In the genomic region with DNA sequence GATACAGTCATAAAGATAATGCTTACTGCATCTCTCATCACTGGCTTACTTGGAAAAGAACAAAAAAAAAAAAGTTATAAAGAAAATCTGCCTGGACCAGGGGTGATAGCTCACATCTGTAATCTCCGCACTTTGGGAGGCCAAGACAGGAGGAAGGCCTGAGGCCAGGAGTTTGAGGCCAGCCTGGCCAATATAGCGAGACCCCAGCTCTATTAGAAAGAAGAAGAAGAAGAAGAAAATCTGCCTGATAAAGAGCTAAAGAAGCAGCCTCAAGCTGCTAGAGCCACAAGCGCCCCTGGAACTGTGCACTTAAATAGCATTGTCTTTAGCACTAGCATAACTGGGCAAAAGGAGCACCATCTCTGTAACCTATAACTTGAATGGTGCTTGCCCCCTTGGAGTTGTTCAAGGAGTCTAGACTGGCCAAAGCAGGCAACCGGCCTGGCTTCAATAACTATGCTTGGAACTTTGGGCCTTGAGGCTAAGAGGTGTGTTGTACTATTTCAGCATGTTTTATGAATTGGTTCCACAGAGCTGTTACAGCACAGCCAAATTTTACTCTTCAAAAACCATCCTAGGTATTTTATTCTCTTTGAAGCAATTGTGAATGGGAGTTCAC, we compare ENCODE assay signal across 1 cellular context.
TF ChIP-seq lines count a peak whose summit lies in the region.

No MANE protein-coding gene starts in this region.

TF ChIP-seq in HEK293, 187 proteins besides CTCF, POLR2A, EP300 and RAD21:
- TF ChIP-seq ZNF121 (tag by site-specific recombination; IDR thresholded peaks at IDR 0.05) (peak; percentile 72; the same call in 1 of the 2 replicates), ZXDB (tag by site-specific recombination; IDR thresholded peaks at IDR 0.05) (no peak), ZNF433 (tag by site-specific recombination; IDR thresholded peaks at IDR 0.05; ENCODE audit: low read depth) (no peak), ZNF501 (tag by site-specific recombination; IDR thresholded peaks at IDR 0.05) (no peak)
- TF ChIP-seq, protein P1, sequence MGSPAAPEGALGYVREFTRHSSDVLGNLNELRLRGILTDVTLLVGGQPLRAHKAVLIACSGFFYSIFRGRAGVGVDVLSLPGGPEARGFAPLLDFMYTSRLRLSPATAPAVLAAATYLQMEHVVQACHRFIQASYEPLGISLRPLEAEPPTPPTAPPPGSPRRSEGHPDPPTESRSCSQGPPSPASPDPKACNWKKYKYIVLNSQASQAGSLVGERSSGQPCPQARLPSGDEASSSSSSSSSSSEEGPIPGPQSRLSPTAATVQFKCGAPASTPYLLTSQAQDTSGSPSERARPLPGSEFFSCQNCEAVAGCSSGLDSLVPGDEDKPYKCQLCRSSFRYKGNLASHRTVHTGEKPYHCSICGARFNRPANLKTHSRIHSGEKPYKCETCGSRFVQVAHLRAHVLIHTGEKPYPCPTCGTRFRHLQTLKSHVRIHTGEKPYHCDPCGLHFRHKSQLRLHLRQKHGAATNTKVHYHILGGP (tag by site-specific recombination; IDR thresholded peaks at IDR 0.05) = no peak
- TF ChIP-seq, protein P2, sequence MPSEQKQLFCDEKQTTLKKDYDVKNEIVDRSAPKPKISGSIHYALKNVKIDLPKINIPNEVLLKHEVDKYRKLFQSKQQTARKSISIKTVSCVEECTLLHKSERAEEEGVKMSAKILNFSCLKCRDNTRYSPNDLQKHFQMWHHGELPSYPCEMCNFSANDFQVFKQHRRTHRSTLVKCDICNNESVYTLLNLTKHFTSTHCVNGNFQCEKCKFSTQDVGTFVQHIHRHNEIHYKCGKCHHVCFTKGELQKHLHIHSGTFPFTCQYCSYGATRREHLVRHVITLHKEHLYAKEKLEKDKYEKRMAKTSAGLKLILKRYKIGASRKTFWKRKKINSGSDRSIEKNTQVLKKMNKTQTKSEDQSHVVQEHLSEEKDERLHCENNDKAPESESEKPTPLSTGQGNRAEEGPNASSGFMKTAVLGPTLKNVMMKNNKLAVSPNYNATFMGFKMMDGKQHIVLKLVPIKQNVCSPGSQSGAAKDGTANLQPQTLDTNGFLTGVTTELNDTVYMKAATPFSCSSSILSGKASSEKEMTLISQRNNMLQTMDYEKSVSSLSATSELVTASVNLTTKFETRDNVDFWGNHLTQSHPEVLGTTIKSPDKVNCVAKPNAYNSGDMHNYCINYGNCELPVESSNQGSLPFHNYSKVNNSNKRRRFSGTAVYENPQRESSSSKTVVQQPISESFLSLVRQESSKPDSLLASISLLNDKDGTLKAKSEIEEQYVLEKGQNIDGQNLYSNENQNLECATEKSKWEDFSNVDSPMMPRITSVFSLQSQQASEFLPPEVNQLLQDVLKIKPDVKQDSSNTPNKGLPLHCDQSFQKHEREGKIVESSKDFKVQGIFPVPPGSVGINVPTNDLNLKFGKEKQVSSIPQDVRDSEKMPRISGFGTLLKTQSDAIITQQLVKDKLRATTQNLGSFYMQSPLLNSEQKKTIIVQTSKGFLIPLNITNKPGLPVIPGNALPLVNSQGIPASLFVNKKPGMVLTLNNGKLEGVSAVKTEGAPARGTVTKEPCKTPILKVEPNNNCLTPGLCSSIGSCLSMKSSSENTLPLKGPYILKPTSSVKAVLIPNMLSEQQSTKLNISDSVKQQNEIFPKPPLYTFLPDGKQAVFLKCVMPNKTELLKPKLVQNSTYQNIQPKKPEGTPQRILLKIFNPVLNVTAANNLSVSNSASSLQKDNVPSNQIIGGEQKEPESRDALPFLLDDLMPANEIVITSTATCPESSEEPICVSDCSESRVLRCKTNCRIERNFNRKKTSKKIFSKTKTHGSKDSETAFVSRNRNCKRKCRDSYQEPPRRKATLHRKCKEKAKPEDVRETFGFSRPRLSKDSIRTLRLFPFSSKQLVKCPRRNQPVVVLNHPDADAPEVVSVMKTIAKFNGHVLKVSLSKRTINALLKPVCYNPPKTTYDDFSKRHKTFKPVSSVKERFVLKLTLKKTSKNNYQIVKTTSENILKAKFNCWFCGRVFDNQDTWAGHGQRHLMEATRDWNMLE (tag by site-specific recombination; conservative IDR thresholded peaks at IDR 0.05; ENCODE audit: low read depth) = no peak
